In genomic region chr12:11827096-11827841, GRCh38 we compare ENCODE assay signal across 10 cellular contexts.
DNase-seq lines count a peak whose midpoint lies in the region; ATAC-seq and TF ChIP-seq lines count a peak whose summit lies in the region.
"Had no signal": no experiment of that assay in that cellular context is flagged by ENCODE, and none has a peak within 500 bp of the region (broad histone marks: within the 10 kb centered on the region; RNA-seq: fewer than 3 reads in every experiment).

No MANE protein-coding gene starts in this region.

- H2AFZ ChIP-seq in mesenchymal stem cell (ENCODE audit: low read depth, low read length) = no peak overlapping the region

- no peak for TF ChIP-seq CTCF in dorsolateral prefrontal cortex (IDR thresholded peaks at IDR 0.05 in 54 of 56, conservative IDR thresholded peaks at IDR 0.05 in 2 of 56; ENCODE audit: low read depth in 1 of 56, partially characterized antibody in 56 of 56)
- peak in 1 of 6 experiments; percentile 14 for TF ChIP-seq CTCF in thyroid gland (IDR thresholded peaks at IDR 0.05)

- H3K18ac ChIP-seq in mesenchymal stem cell (ENCODE audit: low read depth in 1 of 2, low read length in 2 of 2) = peak overlapping the region; percentile 29 to 54

- no peak for DNase-seq in activated T-cell treated with anti-CD3 and anti-CD28 coated beads, Interleukin-2, amount 50 U/mL, for 72 hours
- DNase-seq in activated T-cell treated with anti-CD3 and anti-CD28 coated beads, Interleukin-2, amount 50 U/mL, for 48 hours = no peak
- DNase-seq in dorsolateral prefrontal cortex = peak in 2 of 10 donors; percentile 24 to 58
- DNase-seq in mesenchymal stem cell = peak; percentile 78
- peak; percentile 89 to 91 for DNase-seq in thyroid gland
- DNase-seq in pons (ENCODE audit: low spot score) = no peak
- no peak for DNase-seq in NCI-H345 (lab: John Stamatoyannopoulos, UW)
- DNase-seq: activated CD4-positive, CD25-positive, alpha-beta regulatory T cell had no signal

- no peaks in the 10 kb centered on the region for H3K9me3 ChIP-seq in mesenchymal stem cell (ENCODE audit: control insufficient read depth, low read length)
- no peaks in the 10 kb centered on the region for H3K9me3 ChIP-seq in thyroid gland
- H3K9me3 ChIP-seq: HAP-1 had no signal

- no peaks in the 10 kb centered on the region for H3K27me3 Mint-ChIP-seq in activated T-cell treated with anti-CD3 and anti-CD28 coated beads, Interleukin-2, amount 50 U/mL, for 72 hours (ENCODE audit: low read depth)

- no peak overlapping the region for H4K91ac ChIP-seq in mesenchymal stem cell (ENCODE audit: low read length)

- H4K8ac ChIP-seq in mesenchymal stem cell (ENCODE audit: low read length) = no peak overlapping the region

- intact Hi-C loops in dorsolateral prefrontal cortex (cut with DNase I) = loop anchor here in 1 of 2 donors (10.0 kb wide), 1 partner anchor 208 kb away; no protein-coding TSS in a partner anchor
- intact Hi-C loops in thyroid gland (cut with DNase I) = no loop called here

- 28% methylated on average over 16 of the region's 16 CpGs for WGBS in mesenchymal stem cell
- 19 to 32% methylated on average over 16 of the region's 16 CpGs for WGBS in thyroid gland, 2 donors

- no peak overlapping the region for H3K14ac ChIP-seq in mesenchymal stem cell (ENCODE audit: low read length in 2 of 2)

- H2BK5ac ChIP-seq in mesenchymal stem cell (ENCODE audit: low read depth, low read length, poor library complexity, severe bottlenecking) = no peak overlapping the region

- no peaks in the 10 kb centered on the region for H3K27me3 ChIP-seq in dorsolateral prefrontal cortex
- H3K27me3 ChIP-seq in mesenchymal stem cell (ENCODE audit: control insufficient read depth in 1 of 2, insufficient read depth in 1 of 2, low read length in 2 of 2) = no peaks in the 10 kb centered on the region
- H3K27me3 ChIP-seq in thyroid gland = no peaks in the 10 kb centered on the region

- H3K9me3 Mint-ChIP-seq in activated T-cell treated with anti-CD3 and anti-CD28 coated beads, Interleukin-2, amount 50 U/mL, for 72 hours = no peaks in the 10 kb centered on the region

- peak overlapping the region in 1 of 2 experiments; percentile 3 for H2BK12ac ChIP-seq in mesenchymal stem cell (ENCODE audit: low read length in 2 of 2)

- no peak overlapping the region for H3K23ac ChIP-seq in mesenchymal stem cell (ENCODE audit: low read length in 2 of 2)

- no peak for ATAC-seq in activated T-cell treated with anti-CD3 and anti-CD28 coated beads, Interleukin-2, amount 50 U/mL, for 72 hours (replicated peaks in 1 of 2)
- ATAC-seq in GM21515 (IDR thresholded peaks at IDR 0.05; ENCODE audit: unreplicated experiment) = no peak

- H3K4me3 Mint-ChIP-seq in activated T-cell treated with anti-CD3 and anti-CD28 coated beads, Interleukin-2, amount 50 U/mL, for 72 hours = no peak overlapping the region

- H2AK5ac ChIP-seq in mesenchymal stem cell (ENCODE audit: low read length, severe bottlenecking) = peak overlapping the region; percentile 61

- peaks cover 56% of the 10 kb centered on the region for H3K4me1 Mint-ChIP-seq in activated T-cell treated with anti-CD3 and anti-CD28 coated beads, Interleukin-2, amount 50 U/mL, for 72 hours (ENCODE audit: low read depth)

- peaks cover 30% of the 10 kb centered on the region for H3K79me1 ChIP-seq in mesenchymal stem cell (replicated peaks; ENCODE audit: low read length, poor library complexity, severe bottlenecking)

- no peak overlapping the region for H2BK120ac ChIP-seq in mesenchymal stem cell (ENCODE audit: low read depth, low read length)

- H3K4me3 ChIP-seq in dorsolateral prefrontal cortex = peak overlapping the region in 49 of 59 donors; percentile 3 to 56 (median 31)
- H3K4me3 ChIP-seq in mesenchymal stem cell (ENCODE audit: insufficient read depth in 1 of 2, low read depth in 1 of 2, low read length in 2 of 2) = peak overlapping the region in 1 of 2 experiments; percentile 57
- H3K4me3 ChIP-seq in thyroid gland (replicated peaks in 1 of 3) = no peak overlapping the region
- H3K4me3 ChIP-seq: HAP-1 had no signal

- peak overlapping the region; percentile 37 for H3K9ac ChIP-seq in mesenchymal stem cell (ENCODE audit: low read length)

- H3K4ac ChIP-seq in mesenchymal stem cell (ENCODE audit: low read depth in 1 of 2, low read length in 2 of 2) = peak overlapping the region in 1 of 2 experiments; percentile 33

- H3K4me1 ChIP-seq in mesenchymal stem cell (ENCODE audit: control insufficient read depth, insufficient read depth, low read depth, low read length) (peaks cover 17% of the 10 kb centered on the region), thyroid gland (peaks cover 26 to 52% of the 10 kb centered on the region in 2 donors)

- peaks cover 6 to 11% of the 10 kb centered on the region in 2 donors for H3K36me3 Mint-ChIP-seq in activated T-cell treated with anti-CD3 and anti-CD28 coated beads, Interleukin-2, amount 50 U/mL, for 72 hours (ENCODE audit: insufficient read depth in 2 of 2)

- TF ChIP-seq POLR2A in thyroid gland (IDR thresholded peaks at IDR 0.05) = peak in 1 of 2 donors; percentile 11

- H3K4me2 ChIP-seq in mesenchymal stem cell (ENCODE audit: low read length, poor library complexity, severe bottlenecking) = peak overlapping the region; percentile 44

- peak overlapping the region; percentile 82 for H2BK15ac ChIP-seq in mesenchymal stem cell (ENCODE audit: low read depth, poor library complexity, severe bottlenecking)

- peak overlapping the region; percentile 20 for H3K27ac Mint-ChIP-seq in activated T-cell treated with anti-CD3 and anti-CD28 coated beads, Interleukin-2, amount 50 U/mL, for 72 hours

- H3K27ac ChIP-seq in dorsolateral prefrontal cortex (peak overlapping the region in 45 of 59 donors; percentile 4 to 75 (median 39)), mesenchymal stem cell (ENCODE audit: low read length, poor library complexity, severe bottlenecking) (peak overlapping the region; percentile 11), thyroid gland (peak overlapping the region; percentile 72 to 83 (median 80))

- H3K36me3 ChIP-seq in mesenchymal stem cell (ENCODE audit: control insufficient read depth in 1 of 2, insufficient read depth in 2 of 2, low read depth in 1 of 2, low read length in 2 of 2) (peaks cover 0 to 2% of the 10 kb centered on the region in 2 experiments), thyroid gland (no peaks in the 10 kb centered on the region)
- H3K36me3 ChIP-seq: HAP-1 had no signal

Comparison
In these comparisons a context has a peak if more than half of its experiments do, and no peak if none do; other contexts are left out.
1. DNase-seq: peak in mesenchymal stem cell (single experiment) and thyroid gland (2 of 2); none in activated T-cell treated with anti-CD3 and anti-CD28 coated beads, Interleukin-2, amount 50 U/mL, for 72 hours (0 of 2), activated T-cell treated with anti-CD3 and anti-CD28 coated beads, Interleukin-2, amount 50 U/mL, for 48 hours (0 of 2), pons (single experiment) and NCI-H345 (single experiment).
2. H3K27ac ChIP-seq: peak in every context shown above with its lines; median percentile 80 in thyroid gland; 39 in dorsolateral prefrontal cortex; 11 in mesenchymal stem cell.
3. H3K4me3 ChIP-seq: peak in dorsolateral prefrontal cortex (49 of 59); none in thyroid gland (0 of 3).